8 cellular contexts compared by ENCODE assay signal in the genomic region with DNA sequence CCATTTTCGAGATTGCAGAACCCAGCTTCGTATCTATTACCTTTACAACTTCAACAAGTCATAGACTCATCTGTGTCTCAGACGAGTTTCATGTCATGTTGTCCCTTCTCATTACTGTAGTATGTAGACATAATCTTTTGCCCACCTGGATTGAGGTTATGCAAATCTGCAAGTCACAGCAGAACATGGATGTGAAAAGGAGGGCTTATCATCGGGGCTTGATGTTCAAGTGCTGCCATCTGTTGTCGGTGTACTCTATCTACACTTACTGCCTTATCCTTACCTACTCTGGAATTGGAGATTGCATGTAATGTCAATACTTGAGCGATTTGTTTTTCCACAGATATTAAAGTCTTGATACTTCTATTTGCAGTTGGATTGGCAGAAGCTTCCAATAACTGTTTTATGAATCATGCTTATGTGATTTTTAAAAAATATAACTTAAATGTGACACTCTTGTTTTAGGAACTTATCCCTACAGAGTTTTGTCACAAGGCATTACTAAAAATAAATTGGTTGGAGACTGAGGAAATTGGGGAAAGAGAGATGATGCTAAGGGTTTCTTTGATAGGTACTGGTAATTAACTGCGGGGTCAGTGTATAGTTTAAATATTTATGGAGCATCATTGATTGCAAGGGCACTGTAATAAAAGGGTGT. TPM values are rescaled to one million over a fixed set of nuclear protein-coding genes. Genes with fewer than 3 reads are reported as not detected.
DNase-seq lines count a peak whose midpoint lies in the region; ATAC-seq and TF ChIP-seq lines count a peak whose summit lies in the region.

No MANE protein-coding gene starts in this region.

- TF ChIP-seq CTCF in cardiac muscle cell (IDR thresholded peaks at IDR 0.05; ENCODE audit: low read depth, low read length): peak; percentile 77

- no peak for ATAC-seq in left ventricle myocardium superior
- ATAC-seq in GM21786 (IDR thresholded peaks at IDR 0.05; ENCODE audit: unreplicated experiment): peak; percentile 35

- intact Hi-C loops in left ventricle myocardium superior (cut with micrococcal nuclease): loop anchor here (2.0 kb wide), 1 partner anchor 258 kb away; no protein-coding TSS in a partner anchor

- no peaks in the 10 kb centered on the region for H3K27me3 ChIP-seq in cardiac muscle cell

- H3K9me3 ChIP-seq in cardiac muscle cell (ENCODE audit: low read depth): no peaks in the 10 kb centered on the region

- no peaks in the 10 kb centered on the region for H3K36me3 ChIP-seq in cardiac muscle cell

- no peaks in the 10 kb centered on the region for H3K4me1 ChIP-seq in cardiac muscle cell (ENCODE audit: low read depth)

- DNase-seq in cardiac muscle cell (ENCODE audit: low read depth in 1 of 2, low spot score in 1 of 2) (peak; percentile 68 to 86), left ventricle myocardium superior (no peak), HuH-7 (ENCODE audit: low spot score) (peak; percentile 81), NOMO-1 (lab: John Stamatoyannopoulos, UW; ENCODE audit: unreplicated experiment in 2 of 2) (peak; percentile 48 to 63), globus pallidus (ENCODE audit: low spot score) (peak; percentile 69), putamen (ENCODE audit: low spot score) (peak; percentile 59)
- DNase-seq in activated gamma-delta T cell treated with anti-CD3 and anti-CD28 coated beads, Interleukin-2, amount 50 U/mL, for 16 hours (ENCODE audit: low read depth): peak; percentile 32

- no peak overlapping the region for H3K4me3 ChIP-seq in cardiac muscle cell

- H3K27ac ChIP-seq in cardiac muscle cell: no peak overlapping the region

RNA-seq across cellular contexts. Expression of gene GOPC, which starts 3.0 kb away (rescaled TPM):
- total RNA-seq in cardiac muscle cell: 30.5 and 51.4 TPM in 2 replicates
- polyA plus RNA-seq in cardiac muscle cell: 27.9 and 38.2 TPM in 2 replicates
- total RNA-seq in left ventricle myocardium superior: 19.3 TPM
